In the genomic region with DNA sequence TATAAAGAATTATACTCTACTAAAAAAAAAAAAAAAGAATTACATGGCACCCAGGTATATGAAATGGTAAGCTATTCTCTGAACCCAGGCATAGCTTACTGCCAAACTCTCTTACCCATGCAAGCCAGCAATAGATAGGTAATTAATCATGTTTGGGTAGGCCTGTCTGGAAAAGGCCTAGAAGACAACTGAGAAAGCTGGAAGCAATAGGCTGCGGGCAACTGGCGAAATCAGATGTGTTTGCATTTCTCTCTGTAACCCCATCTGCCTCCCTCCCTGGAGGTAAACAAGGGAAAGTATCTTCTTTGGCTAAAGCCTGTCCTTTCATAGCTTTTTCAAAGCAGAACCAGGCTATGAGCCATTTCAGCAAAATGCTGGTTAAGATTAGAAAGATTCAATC, we compare ENCODE assay signal across 19 cellular contexts.
DNase-seq lines count a peak whose midpoint lies in the region; FAIRE-seq and TF ChIP-seq lines count a peak whose summit lies in the region.
"Had no signal": no experiment of that assay in that cellular context is flagged by ENCODE, and none has a peak within 500 bp of the region (broad histone marks: within the 10 kb centered on the region; RNA-seq: fewer than 3 reads in every experiment).

No MANE protein-coding gene starts in this region.

- DNase-seq in NCI-H1417 (lab: John Stamatoyannopoulos, UW): peak in 2 of 3 experiments; percentile 19 to 77
- DNase-seq in NCI-H1417 treated with DMSO at 0.1 percent for 48 hours (lab: John Stamatoyannopoulos, UW): no peak
- peak; percentile 64 for DNase-seq in DMS153 (lab: John Stamatoyannopoulos, UW)
- DNase-seq in NCI-H446 treated with DMSO at 0.1 percent for 48 hours (lab: John Stamatoyannopoulos, UW): peak; percentile 71
- DNase-seq in left kidney (ENCODE audit: low read depth, low spot score): peak; percentile 74
- no peak for DNase-seq in activated CD8-positive, alpha-beta memory T cell treated with anti-CD3 and anti-CD28 coated beads, Interleukin-2, amount 50 U/mL, for 48 hours
- no peak for DNase-seq in activated naive CD4-positive, alpha-beta T cell treated with Interleukin-2 at 50 U/mL for 16 hours
- no peak for DNase-seq in H54 (ENCODE audit: insufficient read length, low spot score)
- DNase-seq: 8988T; BE2C; CD4-positive, CD25-positive, alpha-beta regulatory T cell; DMS79; HFFc6; KBM-7; NCI-H1105; NCI-H1930; NCI-H774; PC-9 had no signal

- FAIRE-seq in H54 (lab: Jason Lieb, UNC): no peak
- FAIRE-seq: HepG2 had no signal

- TF ChIP-seq POLR2A in H54 (IDR thresholded peaks at IDR 0.05; ENCODE audit: low read depth, low read length): no peak

Comparison
In these comparisons a context has a peak if more than half of its experiments do, and no peak if none do; other contexts are left out.
1. DNase-seq: peak in NCI-H1417 (2 of 3), DMS153 (single experiment), NCI-H446 treated with DMSO at 0.1 percent for 48 hours (single experiment) and left kidney (single experiment); none in NCI-H1417 treated with DMSO at 0.1 percent for 48 hours (single experiment), activated CD8-positive, alpha-beta memory T cell treated with anti-CD3 and anti-CD28 coated beads, Interleukin-2, amount 50 U/mL, for 48 hours (single experiment), activated naive CD4-positive, alpha-beta T cell treated with Interleukin-2 at 50 U/mL for 16 hours (single experiment) and H54 (single experiment).